In the genomic region with DNA sequence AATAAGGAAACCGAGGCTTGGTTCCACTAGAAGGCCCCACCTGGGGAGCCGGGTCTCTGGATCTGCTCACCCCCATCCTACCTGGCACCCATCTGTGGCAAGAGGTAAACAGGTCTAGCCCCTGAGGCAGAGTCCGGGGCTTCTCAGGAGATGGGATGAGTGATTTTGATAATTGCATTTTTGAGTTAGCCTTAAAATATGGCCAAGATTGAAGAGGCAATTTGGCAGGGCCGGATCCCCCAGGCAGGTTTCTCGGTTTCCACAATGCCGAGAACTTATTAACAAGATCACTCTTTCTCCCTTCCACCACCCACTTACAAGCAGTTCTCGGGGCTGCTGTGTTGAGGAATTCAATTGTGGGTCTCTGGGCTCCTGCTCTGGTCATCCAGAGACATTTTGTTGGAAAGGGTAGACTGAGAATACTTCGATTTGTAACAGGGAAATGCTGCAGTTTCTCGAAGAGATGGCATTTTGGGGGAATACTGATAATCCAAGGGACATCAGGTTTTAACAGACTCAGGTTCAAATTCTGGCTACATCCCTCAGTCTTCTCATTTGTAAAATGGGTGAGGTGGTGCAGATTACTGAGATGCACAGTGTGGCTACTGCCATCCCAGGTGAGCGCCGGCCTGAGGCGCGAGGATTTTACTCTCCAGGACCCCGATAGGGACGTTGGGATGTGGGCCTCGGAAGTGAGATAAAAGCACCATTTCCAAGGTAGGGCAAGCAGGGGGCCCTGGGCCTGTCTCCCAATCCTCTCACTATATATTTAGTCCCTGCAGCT, we compare ENCODE assay signal across 17 cellular contexts.
A peak's percentile ranks its signal among the peaks of the same experiment; 100 is the strongest.
DNase-seq lines count a peak whose midpoint lies in the region; ATAC-seq and TF ChIP-seq lines count a peak whose summit lies in the region.
"Had no signal": no experiment of that assay in that cellular context is flagged by ENCODE, and none has a peak within 500 bp of the region (broad histone marks: within the 10 kb centered on the region; RNA-seq: fewer than 3 reads in every experiment).

No MANE protein-coding gene starts in this region.

- no peaks in the 10 kb centered on the region for H3K4me1 Mint-ChIP-seq in Caco-2 (ENCODE audit: low read depth, unreplicated experiment)
- peaks cover 17% of the 10 kb centered on the region for H3K4me1 Mint-ChIP-seq in progenitor cell of endocrine pancreas (ENCODE audit: low read depth)
- H3K4me1 Mint-ChIP-seq: CD8-positive, alpha-beta memory T cell had no signal

- TF ChIP-seq RAD21 in liver (IDR thresholded peaks at IDR 0.05): no peak

- H3K36me3 ChIP-seq in Caco-2 (ENCODE audit: control insufficient read depth, insufficient read depth, low read length) (no peaks in the 10 kb centered on the region; the same call in 1 of the 2 replicates), liver (ENCODE audit: control insufficient read depth in 4 of 4, insufficient read depth in 3 of 4, low read depth in 1 of 4, low read length in 3 of 4) (peaks cover 0 to 2% (median 0%) of the 10 kb centered on the region in 4 donors)

- no peak for ATAC-seq in GM19351 (IDR thresholded peaks at IDR 0.05; ENCODE audit: unreplicated experiment)
- no peak for ATAC-seq in GM21390 (IDR thresholded peaks at IDR 0.05; ENCODE audit: unreplicated experiment)

- H3K9me3 Mint-ChIP-seq in Caco-2 (ENCODE audit: unreplicated experiment): no peaks in the 10 kb centered on the region
- H3K9me3 Mint-ChIP-seq in progenitor cell of endocrine pancreas (ENCODE audit: low read depth): no peaks in the 10 kb centered on the region
- H3K9me3 Mint-ChIP-seq: HFFc6 had no signal

- H3K9ac ChIP-seq in liver (ENCODE audit: low read depth in 1 of 2, low read length in 2 of 2): peak overlapping the region; percentile 17 to 57
- H3K9ac ChIP-seq: KMS-11 had no signal

- H3K9me3 ChIP-seq in Caco-2 (no peaks in the 10 kb centered on the region), liver (ENCODE audit: control insufficient read depth in 4 of 4, low read length in 3 of 4) (no peaks in the 10 kb centered on the region)
- H3K9me3 ChIP-seq: BLaER1 treated with 17β-estradiol and CSF1 and Interleukin-3, amounts not matched to agents 10 nM and 100 nM had no signal

- no peaks in the 10 kb centered on the region for H3K27me3 Mint-ChIP-seq in Caco-2 (ENCODE audit: insufficient read depth, unreplicated experiment)
- H3K27me3 Mint-ChIP-seq in progenitor cell of endocrine pancreas: no peaks in the 10 kb centered on the region
- H3K27me3 Mint-ChIP-seq: CD8-positive, alpha-beta memory T cell had no signal

- no peak overlapping the region for H3K4me3 Mint-ChIP-seq in Caco-2 (ENCODE audit: unreplicated experiment)
- no peak overlapping the region for H3K4me3 Mint-ChIP-seq in progenitor cell of endocrine pancreas (ENCODE audit: low read depth)
- H3K4me3 Mint-ChIP-seq: HFFc6 had no signal

- no peak for TF ChIP-seq CTCF in Caco-2 (IDR thresholded peaks at IDR 0.05; ENCODE audit: insufficient read depth in 1 of 2, low read depth in 1 of 2, low read length in 1 of 2, severe bottlenecking in 1 of 2, unreplicated experiment in 1 of 2)
- no peak for TF ChIP-seq CTCF in VCaP (conservative IDR thresholded peaks at IDR 0.05)
- no peak for TF ChIP-seq CTCF in liver (IDR thresholded peaks at IDR 0.05; ENCODE audit: low read depth, low read length, missing input control)
- TF ChIP-seq CTCF in progenitor cell of endocrine pancreas (IDR thresholded peaks at IDR 0.05; ENCODE audit: unreplicated experiment): no peak

- intact Hi-C loops in Caco-2 (cut with micrococcal nuclease; ENCODE audit: unreplicated experiment): no loop called here

- H3K27ac ChIP-seq in VCaP: peak overlapping the region; percentile 87
- peak overlapping the region; percentile 87 to 89 for H3K27ac ChIP-seq in liver (ENCODE audit: low read depth in 1 of 2, low read length in 2 of 2)
- H3K27ac ChIP-seq: KMS-11, SK-N-MC had no signal

- H3K4me3 ChIP-seq in Caco-2 (ENCODE audit: low read depth, low read length) (no peak overlapping the region), liver (ENCODE audit: low read depth in 1 of 3, low read length in 3 of 3) (no peak overlapping the region)
- H3K4me3 ChIP-seq: BLaER1 treated with 17β-estradiol and CSF1 and Interleukin-3, amounts not matched to agents 10 nM and 100 nM; SK-N-MC had no signal

- DNase-seq in Caco-2 (peak in 1 of 2 experiments; percentile 18), progenitor cell of endocrine pancreas (ENCODE audit: low spot score, unreplicated experiment) (no peak), cerebellum (ENCODE audit: low spot score) (no peak)
- DNase-seq in stimulated activated naive CD4-positive, alpha-beta T cell treated with Interleukin-2 at 50 U/mL for 16 hours (lab: John Stamatoyannopoulos, UW): no peak
- DNase-seq: CD8-positive, alpha-beta memory T cell; H7; HFFc6; NCI-H226; NCI-H526; Right ventricle myocardium superior had no signal

- CTCF ChIA-PET in Caco-2 (lab: Charles Lee): no interaction called here

- no peaks in the 10 kb centered on the region for H3K27me3 ChIP-seq in Caco-2 (replicated peaks; ENCODE audit: control insufficient read depth, insufficient read depth, low read length)
- no peaks in the 10 kb centered on the region for H3K27me3 ChIP-seq in liver (ENCODE audit: control insufficient read depth in 4 of 4, insufficient read depth in 4 of 4, low read length in 3 of 4)
- H3K27me3 ChIP-seq: BLaER1 treated with 17β-estradiol and CSF1 and Interleukin-3, amounts not matched to agents 10 nM and 100 nM had no signal

- 78% methylated on average over 16 of the region's 16 CpGs for WGBS in liver

- H3K27ac Mint-ChIP-seq in Caco-2 (ENCODE audit: unreplicated experiment): no peak overlapping the region
- peak overlapping the region; percentile 87 for H3K27ac Mint-ChIP-seq in progenitor cell of endocrine pancreas
- H3K27ac Mint-ChIP-seq: HFFc6 had no signal

- BruUV-seq in Caco-2 (replicated peaks; lab: Mats Ljungman, UMichigan): TSS peak; percentile 8

- H3K4me1 ChIP-seq in Caco-2 (peaks cover 8% of the 10 kb centered on the region), liver (ENCODE audit: control insufficient read depth in 4 of 4, insufficient read depth in 4 of 4, low read length in 3 of 4) (peaks cover 24 to 73% (median 59%) of the 10 kb centered on the region in 4 donors)

- H3K36me3 Mint-ChIP-seq in Caco-2 (ENCODE audit: insufficient read depth, unreplicated experiment) (peaks cover 27% of the 10 kb centered on the region), progenitor cell of endocrine pancreas (ENCODE audit: insufficient read depth) (peaks cover 7% of the 10 kb centered on the region)

- POLR2A ChIA-PET in Caco-2 (lab: Charles Lee): no interaction called here

TF ChIP-seq in liver, 16 proteins besides CTCF, POLR2A, EP300 and RAD21 (continues in another document):
- TF ChIP-seq, protein P1, sequence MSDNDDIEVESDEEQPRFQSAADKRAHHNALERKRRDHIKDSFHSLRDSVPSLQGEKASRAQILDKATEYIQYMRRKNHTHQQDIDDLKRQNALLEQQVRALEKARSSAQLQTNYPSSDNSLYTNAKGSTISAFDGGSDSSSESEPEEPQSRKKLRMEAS (IDR thresholded peaks at IDR 0.05): no peak
- TF ChIP-seq FOXA1 (IDR thresholded peaks at IDR 0.05): no peak
- TF ChIP-seq GABPA (IDR thresholded peaks at IDR 0.05 in 1 of 2, conservative IDR thresholded peaks at IDR 0.05 in 1 of 2): no peak
- TF ChIP-seq, protein P2, sequence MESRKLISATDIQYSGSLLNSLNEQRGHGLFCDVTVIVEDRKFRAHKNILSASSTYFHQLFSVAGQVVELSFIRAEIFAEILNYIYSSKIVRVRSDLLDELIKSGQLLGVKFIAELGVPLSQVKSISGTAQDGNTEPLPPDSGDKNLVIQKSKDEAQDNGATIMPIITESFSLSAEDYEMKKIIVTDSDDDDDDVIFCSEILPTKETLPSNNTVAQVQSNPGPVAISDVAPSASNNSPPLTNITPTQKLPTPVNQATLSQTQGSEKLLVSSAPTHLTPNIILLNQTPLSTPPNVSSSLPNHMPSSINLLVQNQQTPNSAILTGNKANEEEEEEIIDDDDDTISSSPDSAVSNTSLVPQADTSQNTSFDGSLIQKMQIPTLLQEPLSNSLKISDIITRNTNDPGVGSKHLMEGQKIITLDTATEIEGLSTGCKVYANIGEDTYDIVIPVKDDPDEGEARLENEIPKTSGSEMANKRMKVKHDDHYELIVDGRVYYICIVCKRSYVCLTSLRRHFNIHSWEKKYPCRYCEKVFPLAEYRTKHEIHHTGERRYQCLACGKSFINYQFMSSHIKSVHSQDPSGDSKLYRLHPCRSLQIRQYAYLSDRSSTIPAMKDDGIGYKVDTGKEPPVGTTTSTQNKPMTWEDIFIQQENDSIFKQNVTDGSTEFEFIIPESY (IDR thresholded peaks at IDR 0.05): no peak
- no peak for TF ChIP-seq EGR1 (IDR thresholded peaks at IDR 0.05; ENCODE audit: low read depth in 2 of 2)
- TF ChIP-seq HNF4A (conservative IDR thresholded peaks at IDR 0.05): no peak
- no peak for TF ChIP-seq SP1 (IDR thresholded peaks at IDR 0.05)
- no peak for TF ChIP-seq TAF1 (conservative IDR thresholded peaks at IDR 0.05)
- no peak for TF ChIP-seq FOXA2 (IDR thresholded peaks at IDR 0.05)
- TF ChIP-seq RXRA (IDR thresholded peaks at IDR 0.05): no peak
- no peak for TF ChIP-seq NR2F2 (IDR thresholded peaks at IDR 0.05)
- TF ChIP-seq, protein P3, sequence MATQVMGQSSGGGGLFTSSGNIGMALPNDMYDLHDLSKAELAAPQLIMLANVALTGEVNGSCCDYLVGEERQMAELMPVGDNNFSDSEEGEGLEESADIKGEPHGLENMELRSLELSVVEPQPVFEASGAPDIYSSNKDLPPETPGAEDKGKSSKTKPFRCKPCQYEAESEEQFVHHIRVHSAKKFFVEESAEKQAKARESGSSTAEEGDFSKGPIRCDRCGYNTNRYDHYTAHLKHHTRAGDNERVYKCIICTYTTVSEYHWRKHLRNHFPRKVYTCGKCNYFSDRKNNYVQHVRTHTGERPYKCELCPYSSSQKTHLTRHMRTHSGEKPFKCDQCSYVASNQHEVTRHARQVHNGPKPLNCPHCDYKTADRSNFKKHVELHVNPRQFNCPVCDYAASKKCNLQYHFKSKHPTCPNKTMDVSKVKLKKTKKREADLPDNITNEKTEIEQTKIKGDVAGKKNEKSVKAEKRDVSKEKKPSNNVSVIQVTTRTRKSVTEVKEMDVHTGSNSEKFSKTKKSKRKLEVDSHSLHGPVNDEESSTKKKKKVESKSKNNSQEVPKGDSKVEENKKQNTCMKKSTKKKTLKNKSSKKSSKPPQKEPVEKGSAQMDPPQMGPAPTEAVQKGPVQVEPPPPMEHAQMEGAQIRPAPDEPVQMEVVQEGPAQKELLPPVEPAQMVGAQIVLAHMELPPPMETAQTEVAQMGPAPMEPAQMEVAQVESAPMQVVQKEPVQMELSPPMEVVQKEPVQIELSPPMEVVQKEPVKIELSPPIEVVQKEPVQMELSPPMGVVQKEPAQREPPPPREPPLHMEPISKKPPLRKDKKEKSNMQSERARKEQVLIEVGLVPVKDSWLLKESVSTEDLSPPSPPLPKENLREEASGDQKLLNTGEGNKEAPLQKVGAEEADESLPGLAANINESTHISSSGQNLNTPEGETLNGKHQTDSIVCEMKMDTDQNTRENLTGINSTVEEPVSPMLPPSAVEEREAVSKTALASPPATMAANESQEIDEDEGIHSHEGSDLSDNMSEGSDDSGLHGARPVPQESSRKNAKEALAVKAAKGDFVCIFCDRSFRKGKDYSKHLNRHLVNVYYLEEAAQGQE (IDR thresholded peaks at IDR 0.05): no peak
- TF ChIP-seq YY1 (IDR thresholded peaks at IDR 0.05): no peak
- no peak for TF ChIP-seq HNF4G (IDR thresholded peaks at IDR 0.05)
